7 cellular contexts compared by ENCODE assay signal in genomic region chr13:33284916-33285315, GRCh38. TPM values are rescaled to one million over a fixed set of nuclear protein-coding genes. Genes with fewer than 3 reads are reported as not detected.
DNase-seq lines count a peak whose midpoint lies in the region; ATAC-seq and TF ChIP-seq lines count a peak whose summit lies in the region.

No MANE protein-coding gene starts in this region.

- 0 out of 2 replicates have a peak, but pooled peaks cover 3% of the 10 kb centered on the region for H3K27me3 ChIP-seq in HUES48 (ENCODE audit: control insufficient read depth, insufficient read depth, low read length)
- no peaks in the 10 kb centered on the region for H3K27me3 ChIP-seq in dorsolateral prefrontal cortex

- H3K4me3 ChIP-seq in HUES48 (ENCODE audit: low read depth, low read length) (peak overlapping the region; percentile 61), dorsolateral prefrontal cortex (peak overlapping the region; percentile 53 to 94 (median 76))

- no peak for DNase-seq in dorsolateral prefrontal cortex
- DNase-seq in mesothelial cell of epicardium (ENCODE audit: low spot score in 2 of 2, unreplicated experiment in 2 of 2): no peak
- no peak for DNase-seq in NCI-H2227 (lab: John Stamatoyannopoulos, UW; ENCODE audit: unreplicated experiment)
- DNase-seq in NCI-H1436 treated with DMSO at 0.1 percent for 48 hours (lab: John Stamatoyannopoulos, UW): no peak

- peak overlapping the region; percentile 41; the same call in 1 of the 2 replicates for H3K9ac ChIP-seq in HUES48 (ENCODE audit: low read depth, low read length)

- intact Hi-C loops in dorsolateral prefrontal cortex (cut with DNase I): loop anchor here (2.0 to 10.0 kb wide), 4 partner anchors 22 to 250 kb away; no protein-coding TSS in a partner anchor

- H3K27ac ChIP-seq in HUES48 (ENCODE audit: low read depth, low read length) (peak overlapping the region; percentile 76), dorsolateral prefrontal cortex (peak overlapping the region; percentile 27 to 97 (median 91))

- H3K27ac Mint-ChIP-seq in mesothelial cell of epicardium: peak overlapping the region; percentile 97

- TF ChIP-seq CTCF in dorsolateral prefrontal cortex (IDR thresholded peaks at IDR 0.05 in 54 of 56, conservative IDR thresholded peaks at IDR 0.05 in 2 of 56; ENCODE audit: low read depth in 1 of 56, partially characterized antibody in 56 of 56): no peak
- TF ChIP-seq CTCF in mesothelial cell of epicardium (IDR thresholded peaks at IDR 0.05; ENCODE audit: unreplicated experiment): no peak

- no peaks in the 10 kb centered on the region for H3K36me3 ChIP-seq in HUES48 (ENCODE audit: control insufficient read depth, insufficient read depth, low read length)

- H3K9me3 Mint-ChIP-seq in mesothelial cell of epicardium: no peaks in the 10 kb centered on the region

- H3K4me1 ChIP-seq in HUES48 (ENCODE audit: control insufficient read depth, insufficient read depth, low read length): peaks cover 25% of the 10 kb centered on the region

- no peaks in the 10 kb centered on the region for H3K36me3 Mint-ChIP-seq in mesothelial cell of epicardium

- H3K27me3 Mint-ChIP-seq in mesothelial cell of epicardium (ENCODE audit: low read depth): no peaks in the 10 kb centered on the region

- ATAC-seq in GM19397 (IDR thresholded peaks at IDR 0.05; ENCODE audit: unreplicated experiment) (peak; percentile 13), HG03135 (IDR thresholded peaks at IDR 0.05; ENCODE audit: unreplicated experiment) (no peak)

- H3K4me1 Mint-ChIP-seq in mesothelial cell of epicardium: peaks cover 57% of the 10 kb centered on the region

- peak overlapping the region; percentile 84 for H3K4me3 Mint-ChIP-seq in mesothelial cell of epicardium

- no peaks in the 10 kb centered on the region for H3K9me3 ChIP-seq in HUES48 (ENCODE audit: control insufficient read depth, insufficient read depth, low read length)

RNA-seq across cellular contexts. Expression of gene STARD13, which starts 0.6 kb away (rescaled TPM):
- 10 to 100 TPM; 42.3 to 91.6 (median 62.0) TPM for total RNA-seq in dorsolateral prefrontal cortex
- total RNA-seq in mesothelial cell of epicardium: 21.3 to 24.5 TPM (median 23.0 TPM) in 3 replicates
